ENCODE assay signal across 25 cellular contexts in the genomic region with DNA sequence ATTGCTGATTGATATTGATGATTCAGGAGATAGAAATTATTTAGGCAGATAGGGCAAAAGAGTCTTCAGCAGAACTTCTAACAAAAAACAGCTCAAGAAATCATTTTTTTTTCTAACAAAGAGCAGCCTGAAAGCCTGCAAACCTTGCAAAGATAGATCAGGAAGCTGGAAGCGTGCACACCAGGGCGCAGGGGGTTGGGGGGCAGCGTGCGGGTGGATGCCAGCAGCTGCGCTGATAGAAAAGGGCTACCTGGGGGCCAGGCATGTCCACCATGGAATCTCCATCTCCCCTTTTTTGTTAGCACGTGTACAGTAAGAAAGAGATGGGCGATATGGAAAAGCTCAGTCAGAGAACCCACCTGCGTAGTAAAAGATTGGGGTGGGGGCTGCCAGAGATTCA. TPM values are rescaled to one million over a fixed set of nuclear protein-coding genes. Genes with fewer than 3 reads are reported as not detected.
"Had no signal": no experiment of that assay in that cellular context is flagged by ENCODE, and none has a peak within 500 bp of the region (broad histone marks: within the 10 kb centered on the region; RNA-seq: fewer than 3 reads in every experiment).

No MANE protein-coding gene starts in this region.

- H3K4me3 ChIP-seq: MG63, PC-9, Peyer's patch, SJCRH30, SK-N-MC had no signal

- H3K4me2 ChIP-seq: PC-9 had no signal

- ATAC-seq: HepG2, Right ventricle myocardium inferior had no signal

- DNase-seq: IMR-90, Karpas-422, KG1, MG63, NCI-H1092, NCI-H1105 treated with DMSO at 0.1 percent for 48 hours, NCI-H1417 treated with DMSO at 0.1 percent for 48 hours, NCI-H146, NCI-H1694 treated with DMSO at 0.1 percent for 48 hours, NCI-H1930, NCI-H2081, NCI-H2107, NCI-H2227 treated with DMSO at 0.1 percent for 48 hours, NCI-H524, NCI-H526 treated with DMSO at 0.1 percent for 48 hours, NCI-H748 treated with DMSO at 0.1 percent for 48 hours, OCI-M1, PC-9, Peyer's patch, SHP77 treated with DMSO at 0.1 percent for 48 hours, SJCRH30, SW 1271 had no signal

- H3K36me3 ChIP-seq: MG63, Peyer's patch, SJCRH30 had no signal

- H3K4me1 ChIP-seq: SJCRH30 had no signal

- H3K9me3 ChIP-seq: MG63, Peyer's patch, SJCRH30 had no signal

- H2AFZ ChIP-seq: PC-9 had no signal

- H3K27me3 ChIP-seq: Peyer's patch, SJCRH30 had no signal

- H3K27ac ChIP-seq: PC-9, Peyer's patch, SJCRH30, SK-N-MC had no signal

RNA-seq across cellular contexts. Expression of gene CCDC110, which starts 1.7 kb away (rescaled TPM):
- total RNA-seq: HepG2, SJCRH30 had no signal
